Comparison of ENCODE assay signal across 11 cellular contexts in genomic region chr1:46236882-46237281, GRCh38.
"Had no signal": no experiment of that assay in that cellular context is flagged by ENCODE, and none has a peak within 500 bp of the region (broad histone marks: within the 10 kb centered on the region; RNA-seq: fewer than 3 reads in every experiment).

No MANE protein-coding gene starts in this region.

- H3K4me3 ChIP-seq: GM23248, GM23338, HAP-1 had no signal

- ATAC-seq: GM23338, HCT116 had no signal

- H3K4me2 ChIP-seq: GM23338 had no signal

- H3K9me3 ChIP-seq: HAP-1 had no signal

- DNase-seq: GM23248, GOT3, H7, H9, HCEC 1CT, HFFc6 had no signal

- H3K36me3 ChIP-seq: HAP-1 had no signal

- H2AFZ ChIP-seq: GM23248, GM23338 had no signal

- H3K4me1 ChIP-seq: HAP-1 had no signal

- H3K27ac ChIP-seq: GM23248 had no signal

- FAIRE-seq: H1, H54 had no signal

- H3K9ac ChIP-seq: GM23248 had no signal
